In the genomic region with DNA sequence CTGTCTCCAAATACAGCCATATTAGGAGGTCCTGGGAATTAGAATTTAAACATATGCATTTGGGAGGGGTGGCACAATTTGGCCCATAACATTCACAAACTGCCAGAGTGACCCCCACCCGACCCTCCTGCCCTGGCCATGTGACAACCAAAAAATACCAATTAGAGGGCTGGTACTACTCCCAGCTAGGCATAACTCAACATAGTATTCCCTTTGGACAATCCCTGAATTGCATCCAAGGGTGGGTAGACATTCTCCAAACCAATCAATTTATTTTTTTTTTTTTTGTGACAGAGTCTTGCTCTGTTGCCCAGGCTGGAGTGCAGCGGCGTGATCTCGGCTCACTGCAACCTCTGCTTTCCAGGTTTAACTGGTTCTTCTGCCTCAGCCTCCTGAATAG, we compare ENCODE assay signal across 16 cellular contexts.
DNase-seq lines count a peak whose midpoint lies in the region; ATAC-seq and TF ChIP-seq lines count a peak whose summit lies in the region.
"Had no signal": no experiment of that assay in that cellular context is flagged by ENCODE, and none has a peak within 500 bp of the region (broad histone marks: within the 10 kb centered on the region; RNA-seq: fewer than 3 reads in every experiment).

No MANE protein-coding gene starts in this region.

- H3K36me3 ChIP-seq in BLaER1 (no peaks in the 10 kb centered on the region), OCI-LY3 (replicated peaks; ENCODE audit: low read depth, low read length) (peaks cover 43% of the 10 kb centered on the region)

- H3K9me3 ChIP-seq in BLaER1: no peaks in the 10 kb centered on the region
- no peaks in the 10 kb centered on the region for H3K9me3 ChIP-seq in OCI-LY3 (ENCODE audit: insufficient read depth, low read length)

- ATAC-seq in memory B cell (ENCODE audit: low read depth) (no peak), GM19452 (IDR thresholded peaks at IDR 0.05; ENCODE audit: unreplicated experiment) (no peak)
- ATAC-seq in stimulated activated memory B cell treated with anti-CD40 and anti-IgM and Interleukin-4, amounts not matched to agents 10 μg/mL and 1 μg/mL and 100 μg/mL, for 72 hours: no peak
- ATAC-seq: CD8-positive, alpha-beta T cell; HepG2 had no signal

- H3K9ac ChIP-seq in BLaER1: no peak overlapping the region
- no peak overlapping the region for H3K9ac ChIP-seq in OCI-LY3 (ENCODE audit: low read length)

- H3K79me2 ChIP-seq in OCI-LY3 (ENCODE audit: low read length): no peaks in the 10 kb centered on the region

- peak overlapping the region; percentile 99 for H3K27ac Mint-ChIP-seq in memory B cell
- peak overlapping the region; percentile 82 for H3K27ac Mint-ChIP-seq in stimulated activated memory B cell treated with anti-CD40 and anti-IgM and Interleukin-4, amounts not matched to agents 10 μg/mL and 1 μg/mL and 100 μg/mL, for 72 hours
- H3K27ac Mint-ChIP-seq: CD8-positive, alpha-beta T cell; HFFc6 had no signal

- no peaks in the 10 kb centered on the region for H3K9me3 Mint-ChIP-seq in memory B cell
- no peaks in the 10 kb centered on the region for H3K9me3 Mint-ChIP-seq in stimulated activated memory B cell treated with anti-CD40 and anti-IgM and Interleukin-4, amounts not matched to agents 10 μg/mL and 1 μg/mL and 100 μg/mL, for 72 hours
- H3K9me3 Mint-ChIP-seq: CD14-positive monocyte; CD8-positive, alpha-beta T cell had no signal

- H3K4me1 ChIP-seq in BLaER1 (peaks cover 43% of the 10 kb centered on the region), OCI-LY3 (ENCODE audit: low read length) (peaks cover 30% of the 10 kb centered on the region)

- H3K27me3 ChIP-seq in BLaER1: no peaks in the 10 kb centered on the region
- no peaks in the 10 kb centered on the region for H3K27me3 ChIP-seq in OCI-LY3 (ENCODE audit: low read depth, low read length)

- TF ChIP-seq CTCF in OCI-LY3 (IDR thresholded peaks at IDR 0.05; ENCODE audit: low read depth, low read length): no peak

- H4K20me1 ChIP-seq in BLaER1: no peaks in the 10 kb centered on the region
- no peaks in the 10 kb centered on the region for H4K20me1 ChIP-seq in OCI-LY3 (ENCODE audit: insufficient read depth, low read length)

- H3K27me3 Mint-ChIP-seq in memory B cell: no peaks in the 10 kb centered on the region
- H3K27me3 Mint-ChIP-seq in stimulated activated memory B cell treated with anti-CD40 and anti-IgM and Interleukin-4, amounts not matched to agents 10 μg/mL and 1 μg/mL and 100 μg/mL, for 72 hours: no peaks in the 10 kb centered on the region

- H3K4me2 ChIP-seq in BLaER1 (peak overlapping the region; percentile 67; the same call in 1 of the 2 replicates), OCI-LY3 (ENCODE audit: low read length) (no peak overlapping the region)

- DNase-seq in memory B cell (ENCODE audit: low spot score in 2 of 2) (no peak), activated gamma-delta T cell (lab: John Stamatoyannopoulos, UW) (no peak), DMS79 treated with DMSO at 0.1 percent for 48 hours (lab: John Stamatoyannopoulos, UW) (no peak)
- DNase-seq: 8988T; AML-193; CD8-positive, alpha-beta T cell; COR-L47; DMS153; HCEC 1CT; HFFc6 had no signal

- no peak overlapping the region for H2AFZ ChIP-seq in OCI-LY3 (ENCODE audit: low read depth, low read length)

- H3K27ac ChIP-seq in BLaER1 (no peak overlapping the region), OCI-LY3 (ENCODE audit: low read length) (0 out of 2 replicates have a peak overlapping the region, but pooled peaks have one; percentile 76)

- H3K4me3 Mint-ChIP-seq in memory B cell: no peak overlapping the region
- H3K4me3 Mint-ChIP-seq in stimulated activated memory B cell treated with anti-CD40 and anti-IgM and Interleukin-4, amounts not matched to agents 10 μg/mL and 1 μg/mL and 100 μg/mL, for 72 hours: no peak overlapping the region
- H3K4me3 Mint-ChIP-seq: CD14-positive monocyte; CD8-positive, alpha-beta T cell; HFFc6 had no signal

- peaks cover 30% of the 10 kb centered on the region for H3K36me3 Mint-ChIP-seq in memory B cell
- H3K36me3 Mint-ChIP-seq in stimulated activated memory B cell treated with anti-CD40 and anti-IgM and Interleukin-4, amounts not matched to agents 10 μg/mL and 1 μg/mL and 100 μg/mL, for 72 hours: peaks cover 63% of the 10 kb centered on the region
- H3K36me3 Mint-ChIP-seq: CD8-positive, alpha-beta T cell had no signal

- H3K4me3 ChIP-seq in BLaER1 (no peak overlapping the region), OCI-LY3 (ENCODE audit: low read length) (no peak overlapping the region)

- H3K4me1 Mint-ChIP-seq in memory B cell: peaks cover 26% of the 10 kb centered on the region
- H3K4me1 Mint-ChIP-seq in stimulated activated memory B cell treated with anti-CD40 and anti-IgM and Interleukin-4, amounts not matched to agents 10 μg/mL and 1 μg/mL and 100 μg/mL, for 72 hours: peaks cover 59% of the 10 kb centered on the region
